ENCODE assay signal across 39 cellular contexts in the genomic region with DNA sequence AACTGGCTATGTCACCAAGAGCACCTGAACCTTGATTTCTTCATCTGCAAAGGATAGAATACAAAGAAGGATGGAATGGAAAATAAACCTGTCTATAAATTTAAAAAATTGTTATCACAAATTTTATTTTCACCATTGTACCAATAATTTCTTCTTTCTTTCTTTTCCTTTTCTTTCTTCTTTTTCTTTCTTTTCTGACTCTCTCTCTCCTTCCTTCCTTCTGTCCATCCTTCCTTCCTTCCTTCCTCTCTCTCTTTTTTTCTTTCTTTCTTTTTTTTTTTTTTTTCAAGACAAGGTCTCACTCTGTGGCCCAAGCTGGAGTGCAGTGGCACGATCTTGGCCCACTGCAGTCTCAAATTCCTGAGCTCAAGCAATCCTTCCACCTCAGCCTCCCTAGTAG.
"Had no signal": no experiment of that assay in that cellular context is flagged by ENCODE, and none has a peak within 500 bp of the region (broad histone marks: within the 10 kb centered on the region; RNA-seq: fewer than 3 reads in every experiment).

No MANE protein-coding gene starts in this region.

- FAIRE-seq: astrocyte, bronchial epithelial cell had no signal

- H3K36me3 ChIP-seq: adrenal gland, ascending aorta, brain microvascular endothelial cell, breast epithelium, cardiac muscle cell had no signal

- H3K9me3 ChIP-seq: adrenal gland, ascending aorta, body of pancreas, breast epithelium had no signal

- H3K27ac ChIP-seq: adrenal gland, ascending aorta, body of pancreas, brain microvascular endothelial cell, breast epithelium, cardiac muscle cell had no signal

- H3K27me3 Mint-ChIP-seq: activated naive CD8-positive, alpha-beta T cell treated with anti-CD3 and anti-CD28 coated beads for 36 hours had no signal

- H3K4me3 Mint-ChIP-seq: activated naive CD4-positive, alpha-beta T cell treated with anti-CD3 and anti-CD28 coated beads for 36 hours; activated naive CD4-positive, alpha-beta T cell treated with anti-CD3 and anti-CD28 coated beads, Interleukin-2, amount 10 ng/mL, durations not matched to agents 7 days and 5 days; activated naive CD4-positive, alpha-beta T cell treated with anti-CD3 and anti-CD28 coated beads, Interleukin-2, amount 50 U/mL, for 24 hours; activated naive CD8-positive, alpha-beta T cell; activated naive CD8-positive, alpha-beta T cell treated with anti-CD3 and anti-CD28 coated beads for 36 hours; activated naive CD8-positive, alpha-beta T cell treated with anti-CD3 and anti-CD28 coated beads, Interleukin-2, amount 10 ng/mL, durations not matched to agents 7 days and 5 days; activated naive CD8-positive, alpha-beta T cell treated with anti-CD3 and anti-CD28 coated beads, Interleukin-2, amount 50 U/mL, for 24 hours; activated T-cell treated with anti-CD3 and anti-CD28 coated beads, Interleukin-2, amount 50 U/mL, for 24 hours; activated T-cell treated with anti-CD3 and anti-CD28 coated beads, Interleukin-2, amount 50 U/mL, for 4 hours; activated T-cell treated with anti-CD3 and anti-CD28 coated beads, Interleukin-2, amount 50 U/mL, for 72 hours; activated T-helper 1 cell treated with anti-CD3 and anti-CD28 coated beads, Interleukin-12 subunit alpha, Interleukin-12 subunit beta, Interleukin-2, Interleukin-4 antibody, amounts not matched to agents 30 ng/mL and 10 ng/mL and 1 ng/mL, durations not matched to agents 14 hours and 24 hours and 36 hours; activated T-helper 17 cell treated with anti-CD3 and anti-CD28 coated beads, Interleukin-2, amount 50 U/mL, for 72 hours; brain had no signal

- H3K36me3 Mint-ChIP-seq: activated naive CD4-positive, alpha-beta T cell treated with anti-CD3 and anti-CD28 coated beads, Interleukin-2, amount 10 ng/mL, durations not matched to agents 7 days and 5 days; activated naive CD4-positive, alpha-beta T cell treated with anti-CD3 and anti-CD28 coated beads, Interleukin-2, amount 50 U/mL, for 24 hours; activated naive CD4-positive, alpha-beta T cell treated with anti-CD3 and anti-CD28 coated beads, Interleukin-2, amount 50 U/mL, for 72 hours; activated naive CD8-positive, alpha-beta T cell; activated naive CD8-positive, alpha-beta T cell treated with anti-CD3 and anti-CD28 coated beads for 36 hours; activated naive CD8-positive, alpha-beta T cell treated with anti-CD3 and anti-CD28 coated beads, Interleukin-2, amount 10 ng/mL, durations not matched to agents 7 days and 5 days; brain had no signal

- DNase-seq: activated effector memory CD4-positive, alpha-beta T cell treated with anti-CD3 and anti-CD28 coated beads, Interleukin-2, amount 50 U/mL, for 16 hours; activated effector memory CD4-positive, alpha-beta T cell treated with Interleukin-2 at 50 U/mL for 16 hours; activated gamma-delta T cell treated with Interleukin-2 at 50 U/mL for 16 hours; activated naive CD4-positive, alpha-beta T cell; activated naive CD4-positive, alpha-beta T cell treated with anti-CD3 and anti-CD28 coated beads for 36 hours; activated naive CD4-positive, alpha-beta T cell treated with anti-CD3 and anti-CD28 coated beads, Interleukin-2, amount 10 ng/mL, durations not matched to agents 7 days and 5 days; activated naive CD4-positive, alpha-beta T cell treated with anti-CD3 and anti-CD28 coated beads, Interleukin-2, amount 50 U/mL, for 16 hours; activated naive CD4-positive, alpha-beta T cell treated with Interleukin-2 at 50 U/mL for 16 hours; activated naive CD8-positive, alpha-beta T cell treated with anti-CD3 and anti-CD28 coated beads for 36 hours; activated naive CD8-positive, alpha-beta T cell treated with anti-CD3 and anti-CD28 coated beads, Interleukin-2, amount 10 ng/mL, durations not matched to agents 7 days and 5 days; activated naive CD8-positive, alpha-beta T cell treated with anti-CD3 and anti-CD28 coated beads, Interleukin-2, amount 50 U/mL, for 24 hours; activated T-cell treated with anti-CD3 and anti-CD28 coated beads for 4 hours; activated T-cell treated with anti-CD3 and anti-CD28 coated beads, Interleukin-2, amount 50 U/mL, for 1 hour; activated T-cell treated with anti-CD3 and anti-CD28 coated beads, Interleukin-2, amount 50 U/mL, for 24 hours; activated T-cell treated with anti-CD3 and anti-CD28 coated beads, Interleukin-2, amount 50 U/mL, for 4 hours; activated T-cell treated with anti-CD3 and anti-CD28 coated beads, Interleukin-2, amount 50 U/mL, for 48 hours; activated T-cell treated with anti-CD3 and anti-CD28 coated beads, Interleukin-2, amount 50 U/mL, for 72 hours; adrenal gland; amniotic stem cell; amygdala; anterior cingulate cortex; aorta; body of pancreas; brain microvascular endothelial cell; caudate nucleus; central memory CD4-positive, alpha-beta T cell; cerebellar nuclear complex had no signal

- H3K4me1 Mint-ChIP-seq: activated naive CD4-positive, alpha-beta T cell treated with anti-CD3 and anti-CD28 coated beads, Interleukin-2, amount 10 ng/mL, durations not matched to agents 7 days and 5 days; activated naive CD4-positive, alpha-beta T cell treated with anti-CD3 and anti-CD28 coated beads, Interleukin-2, amount 50 U/mL, for 24 hours; activated naive CD8-positive, alpha-beta T cell treated with anti-CD3 and anti-CD28 coated beads for 36 hours; activated naive CD8-positive, alpha-beta T cell treated with anti-CD3 and anti-CD28 coated beads, Interleukin-2, amount 10 ng/mL, durations not matched to agents 7 days and 5 days; activated naive CD8-positive, alpha-beta T cell treated with anti-CD3 and anti-CD28 coated beads, Interleukin-2, amount 50 U/mL, for 24 hours; activated T-helper 17 cell treated with anti-CD3 and anti-CD28 coated beads, Interleukin-2, amount 50 U/mL, for 72 hours had no signal

- H3K4me3 ChIP-seq: adrenal gland, ascending aorta, body of pancreas, breast epithelium, cardiac muscle cell had no signal

- H3K27ac Mint-ChIP-seq: activated naive CD4-positive, alpha-beta T cell treated with anti-CD3 and anti-CD28 coated beads for 36 hours; activated naive CD4-positive, alpha-beta T cell treated with anti-CD3 and anti-CD28 coated beads, Interleukin-2, amount 10 ng/mL, durations not matched to agents 7 days and 5 days; activated naive CD4-positive, alpha-beta T cell treated with anti-CD3 and anti-CD28 coated beads, Interleukin-2, amount 50 U/mL, for 24 hours; activated naive CD4-positive, alpha-beta T cell treated with anti-CD3 and anti-CD28 coated beads, Interleukin-2, amount 50 U/mL, for 72 hours; activated naive CD8-positive, alpha-beta T cell; activated naive CD8-positive, alpha-beta T cell treated with anti-CD3 and anti-CD28 coated beads for 36 hours; activated naive CD8-positive, alpha-beta T cell treated with anti-CD3 and anti-CD28 coated beads, Interleukin-2, amount 10 ng/mL, durations not matched to agents 7 days and 5 days; activated naive CD8-positive, alpha-beta T cell treated with anti-CD3 and anti-CD28 coated beads, Interleukin-2, amount 50 U/mL, for 24 hours; activated T-cell treated with anti-CD3 and anti-CD28 coated beads, Interleukin-2, amount 50 U/mL, for 24 hours; activated T-cell treated with anti-CD3 and anti-CD28 coated beads, Interleukin-2, amount 50 U/mL, for 72 hours; activated T-helper 1 cell treated with anti-CD3 and anti-CD28 coated beads, Interleukin-12 subunit alpha, Interleukin-12 subunit beta, Interleukin-2, Interleukin-4 antibody, amounts not matched to agents 30 ng/mL and 10 ng/mL and 1 ng/mL, durations not matched to agents 14 hours and 24 hours and 36 hours; activated T-helper 17 cell treated with anti-CD3 and anti-CD28 coated beads, Interleukin-2, amount 50 U/mL, for 72 hours; activated T-helper 2 cell treated with anti-CD3 and anti-CD28 coated beads, Interferon-gamma antibody, Interleukin-2, Interleukin-4, amounts not matched to agents 10 μg/mL and 5 μg/mL and 100 μg/mL, durations not matched to agents 14 hours and 24 hours and 36 hours; brain had no signal

- H3K27me3 ChIP-seq: adrenal gland, ascending aorta, body of pancreas, brain microvascular endothelial cell, breast epithelium, cardiac muscle cell had no signal

- H3K9me3 Mint-ChIP-seq: activated naive CD4-positive, alpha-beta T cell treated with anti-CD3 and anti-CD28 coated beads for 36 hours; activated naive CD4-positive, alpha-beta T cell treated with anti-CD3 and anti-CD28 coated beads, Interleukin-2, amount 10 ng/mL, durations not matched to agents 7 days and 5 days; activated naive CD4-positive, alpha-beta T cell treated with anti-CD3 and anti-CD28 coated beads, Interleukin-2, amount 50 U/mL, for 24 hours; activated naive CD4-positive, alpha-beta T cell treated with anti-CD3 and anti-CD28 coated beads, Interleukin-2, amount 50 U/mL, for 72 hours; activated naive CD8-positive, alpha-beta T cell treated with anti-CD3 and anti-CD28 coated beads for 36 hours; activated naive CD8-positive, alpha-beta T cell treated with anti-CD3 and anti-CD28 coated beads, Interleukin-2, amount 10 ng/mL, durations not matched to agents 7 days and 5 days; activated naive CD8-positive, alpha-beta T cell treated with anti-CD3 and anti-CD28 coated beads, Interleukin-2, amount 50 U/mL, for 24 hours; activated T-cell treated with anti-CD3 and anti-CD28 coated beads, Interleukin-2, amount 50 U/mL, for 24 hours; activated T-cell treated with anti-CD3 and anti-CD28 coated beads, Interleukin-2, amount 50 U/mL, for 4 hours; activated T-cell treated with anti-CD3 and anti-CD28 coated beads, Interleukin-2, amount 50 U/mL, for 72 hours; activated T-helper 1 cell treated with anti-CD3 and anti-CD28 coated beads, Interleukin-12 subunit alpha, Interleukin-12 subunit beta, Interleukin-2, Interleukin-4 antibody, amounts not matched to agents 30 ng/mL and 10 ng/mL and 1 ng/mL, durations not matched to agents 14 hours and 24 hours and 36 hours; activated T-helper 17 cell treated with anti-CD3 and anti-CD28 coated beads, Interleukin-2, amount 50 U/mL, for 72 hours; activated T-helper 2 cell treated with anti-CD3 and anti-CD28 coated beads, Interferon-gamma antibody, Interleukin-2, Interleukin-4, amounts not matched to agents 10 μg/mL and 5 μg/mL and 100 μg/mL, durations not matched to agents 14 hours and 24 hours and 36 hours had no signal

- ATAC-seq: activated naive CD4-positive, alpha-beta T cell treated with anti-CD3 and anti-CD28 coated beads, Interleukin-2, amount 50 U/mL, for 72 hours; activated naive CD8-positive, alpha-beta T cell treated with anti-CD3 and anti-CD28 coated beads, Interleukin-2, amount 50 U/mL, for 24 hours; activated T-cell treated with anti-CD3 and anti-CD28 coated beads, Interleukin-2, amount 50 U/mL, for 4 hours; activated T-cell treated with anti-CD3 and anti-CD28 coated beads, Interleukin-2, amount 50 U/mL, for 72 hours; activated T-helper 17 cell treated with anti-CD3 and anti-CD28 coated beads, Interleukin-2, amount 50 U/mL, for 72 hours; body of pancreas had no signal

- H3K4me1 ChIP-seq: adrenal gland, body of pancreas, breast epithelium had no signal
